Comparison of ENCODE assay signal across 8 cellular contexts in the genomic region with DNA sequence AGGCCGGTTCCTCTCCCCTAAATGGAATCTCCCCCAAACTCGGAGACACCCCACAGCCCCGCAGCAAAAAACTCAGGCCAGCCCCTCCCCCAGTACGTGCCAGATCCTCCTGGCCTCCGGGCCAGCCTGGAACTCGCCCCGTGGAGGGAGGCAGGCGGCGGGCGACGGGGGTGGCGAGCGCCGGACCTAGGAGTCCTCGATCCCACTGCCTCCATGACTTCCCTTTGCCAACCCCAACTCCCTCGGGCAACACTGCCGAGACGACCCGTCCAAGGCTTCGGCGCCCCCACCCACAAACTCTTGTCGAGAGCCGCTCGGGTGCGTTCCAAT. TPM values are rescaled to one million over a fixed set of nuclear protein-coding genes. Genes with fewer than 3 reads are reported as not detected.
DNase-seq lines count a peak whose midpoint lies in the region; ATAC-seq, FAIRE-seq and TF ChIP-seq lines count a peak whose summit lies in the region.

No MANE protein-coding gene starts in this region.

- TF ChIP-seq EP300 in A549 (IDR thresholded peaks at IDR 0.05) = no peak

- no peak for DNase-seq in A549 (ENCODE audit: low read depth in 1 of 2, low spot score in 1 of 2)
- DNase-seq in HL-60 (ENCODE audit: low read depth in 1 of 2, low spot score in 1 of 2) = no peak
- no peak for DNase-seq in colonic mucosa
- no peak for DNase-seq in germinal center (ENCODE audit: low spot score)
- no peak for DNase-seq in COLO829 (ENCODE audit: low spot score)
- no peak for DNase-seq in GM19239 (ENCODE audit: insufficient read length, low spot score)

- peak overlapping the region; percentile 97 to 99 for H3K27ac ChIP-seq in A549
- H3K27ac ChIP-seq in HL-60 (replicated peaks) = no peak overlapping the region
- H3K27ac ChIP-seq in colonic mucosa = peak overlapping the region; percentile 65
- peak overlapping the region; percentile 67 for H3K27ac ChIP-seq in muscle layer of duodenum (ENCODE audit: low read length)

- TF ChIP-seq CTCF in A549 (IDR thresholded peaks at IDR 0.05) (no peak), HL-60 (IDR thresholded peaks at IDR 0.05; ENCODE audit: insufficient read depth, low read length) (no peak), colonic mucosa (IDR thresholded peaks at IDR 0.05) (no peak)

- POLR2A ChIA-PET in A549 (lab: Yijun Ruan, JAX) = interaction anchor here (1.1 to 1.3 kb wide), 2 partner anchors 8 to 79 kb away, joined by 3 to 7 read pairs; no protein-coding TSS in a partner anchor

- H3K4me1 ChIP-seq in A549 = peaks cover 23% of the 10 kb centered on the region
- H3K4me1 ChIP-seq in colonic mucosa = peaks cover 5% of the 10 kb centered on the region
- peaks cover 3 to 23% of the 10 kb centered on the region in 2 donors for H3K4me1 ChIP-seq in muscle layer of duodenum (ENCODE audit: control insufficient read depth in 1 of 2, insufficient read depth in 2 of 2, low read length in 2 of 2)

- H3K9me3 ChIP-seq in A549 (no peaks in the 10 kb centered on the region), colonic mucosa (no peaks in the 10 kb centered on the region), muscle layer of duodenum (ENCODE audit: control insufficient read depth in 1 of 2, low read length in 2 of 2) (no peaks in the 10 kb centered on the region)

- no peak for TF ChIP-seq RAD21 in A549 (conservative IDR thresholded peaks at IDR 0.05 in 1 of 2, IDR thresholded peaks at IDR 0.05 in 1 of 2)

- peaks cover 27% of the 10 kb centered on the region for H3K27me3 ChIP-seq in HL-60 (ENCODE audit: insufficient read depth, poor library complexity, severe bottlenecking)
- H3K27me3 ChIP-seq in colonic mucosa = no peaks in the 10 kb centered on the region
- H3K27me3 ChIP-seq in muscle layer of duodenum (ENCODE audit: low read depth, low read length) = no peaks in the 10 kb centered on the region

- 8% methylated on average over 7 of the region's 25 CpGs for WGBS in A549 (ENCODE audit: missing lambda C conversion rate)

- ATAC-seq in A549 (peak; percentile 42 to 49; a peak in 5 of 6 replicates), HG03565 (IDR thresholded peaks at IDR 0.05; ENCODE audit: unreplicated experiment) (no peak)

- FAIRE-seq in A549 (lab: Jason Lieb, UNC) (no peak), GM19239 (lab: Jason Lieb, UNC) (no peak)

- no peak for TF ChIP-seq POLR2A in A549 (IDR thresholded peaks at IDR 0.05; ENCODE audit: low read length)

- H3K4me2 ChIP-seq in A549 = peak overlapping the region; percentile 93

- CTCF ChIA-PET in A549 (lab: Yijun Ruan, JAX) = interaction anchor here (2.3 to 18.3 kb wide), 2 partner anchors 8 to 24 kb away, joined by 6 to 225 read pairs; partner anchors contain the start of gene CACNB3

- H3K36me3 ChIP-seq in colonic mucosa (no peaks in the 10 kb centered on the region), muscle layer of duodenum (ENCODE audit: control insufficient read depth in 1 of 2, insufficient read depth in 2 of 2, low read length in 2 of 2) (no peaks in the 10 kb centered on the region)

- intact Hi-C loops in colonic mucosa (cut with DNase I) = no loop called here

- H3K4me3 ChIP-seq in A549 = peak overlapping the region; percentile 97
- H3K4me3 ChIP-seq in HL-60 (replicated peaks; ENCODE audit: insufficient read depth, low read length) = 0 out of 2 replicates have a peak overlapping the region, but pooled peaks have one; percentile 31
- H3K4me3 ChIP-seq in colonic mucosa = peak overlapping the region; percentile 75
- peak overlapping the region; percentile 78 to 88 for H3K4me3 ChIP-seq in muscle layer of duodenum (ENCODE audit: low read depth in 1 of 2, low read length in 2 of 2)

- H3K9ac ChIP-seq in colonic mucosa (ENCODE audit: low read depth in 2 of 2, low read length in 2 of 2) = peak overlapping the region; percentile 92 to 94

TF ChIP-seq in A549, 52 proteins besides CTCF, POLR2A, EP300 and RAD21:
- TF ChIP-seq RFX5 (IDR thresholded peaks at IDR 0.05) (no peak), GATA3 (IDR thresholded peaks at IDR 0.05; ENCODE audit: borderline replicate concordance) (no peak), MYC (IDR thresholded peaks at IDR 0.05; ENCODE audit: borderline replicate concordance, low read length) (no peak), RNF2 (IDR thresholded peaks at IDR 0.05; ENCODE audit: borderline replicate concordance, low read depth) (no peak), ZC3H11A (IDR thresholded peaks at IDR 0.05) (no peak), NPAS2 (CRISPR knock-in tag; IDR thresholded peaks at IDR 0.05; ENCODE audit: borderline replicate concordance) (no peak), NFE2L2 (conservative IDR thresholded peaks at IDR 0.05; ENCODE audit: low read length) (no peak), HMGXB4 (CRISPR knock-in tag; IDR thresholded peaks at IDR 0.05; ENCODE audit: borderline replicate concordance) (no peak), EHMT2 (IDR thresholded peaks at IDR 0.05; ENCODE audit: low read depth) (no peak), FOXS1 (CRISPR knock-in tag; IDR thresholded peaks at IDR 0.05) (no peak), ZNF302 (CRISPR knock-in tag; IDR thresholded peaks at IDR 0.05) (no peak), KDM5A (IDR thresholded peaks at IDR 0.05) (no peak), RARB (CRISPR knock-in tag; IDR thresholded peaks at IDR 0.05) (no peak), CBX8 (IDR thresholded peaks at IDR 0.05) (no peak), ESRRA (IDR thresholded peaks at IDR 0.05; ENCODE audit: borderline replicate concordance, low read length) (no peak), TP53 (CRISPR knock-in tag; IDR thresholded peaks at IDR 0.05) (no peak), TFCP2L1 (CRISPR knock-in tag; IDR thresholded peaks at IDR 0.05) (no peak), HEYL (CRISPR knock-in tag; IDR thresholded peaks at IDR 0.05) (no peak)
- TF ChIP-seq, protein P1, sequence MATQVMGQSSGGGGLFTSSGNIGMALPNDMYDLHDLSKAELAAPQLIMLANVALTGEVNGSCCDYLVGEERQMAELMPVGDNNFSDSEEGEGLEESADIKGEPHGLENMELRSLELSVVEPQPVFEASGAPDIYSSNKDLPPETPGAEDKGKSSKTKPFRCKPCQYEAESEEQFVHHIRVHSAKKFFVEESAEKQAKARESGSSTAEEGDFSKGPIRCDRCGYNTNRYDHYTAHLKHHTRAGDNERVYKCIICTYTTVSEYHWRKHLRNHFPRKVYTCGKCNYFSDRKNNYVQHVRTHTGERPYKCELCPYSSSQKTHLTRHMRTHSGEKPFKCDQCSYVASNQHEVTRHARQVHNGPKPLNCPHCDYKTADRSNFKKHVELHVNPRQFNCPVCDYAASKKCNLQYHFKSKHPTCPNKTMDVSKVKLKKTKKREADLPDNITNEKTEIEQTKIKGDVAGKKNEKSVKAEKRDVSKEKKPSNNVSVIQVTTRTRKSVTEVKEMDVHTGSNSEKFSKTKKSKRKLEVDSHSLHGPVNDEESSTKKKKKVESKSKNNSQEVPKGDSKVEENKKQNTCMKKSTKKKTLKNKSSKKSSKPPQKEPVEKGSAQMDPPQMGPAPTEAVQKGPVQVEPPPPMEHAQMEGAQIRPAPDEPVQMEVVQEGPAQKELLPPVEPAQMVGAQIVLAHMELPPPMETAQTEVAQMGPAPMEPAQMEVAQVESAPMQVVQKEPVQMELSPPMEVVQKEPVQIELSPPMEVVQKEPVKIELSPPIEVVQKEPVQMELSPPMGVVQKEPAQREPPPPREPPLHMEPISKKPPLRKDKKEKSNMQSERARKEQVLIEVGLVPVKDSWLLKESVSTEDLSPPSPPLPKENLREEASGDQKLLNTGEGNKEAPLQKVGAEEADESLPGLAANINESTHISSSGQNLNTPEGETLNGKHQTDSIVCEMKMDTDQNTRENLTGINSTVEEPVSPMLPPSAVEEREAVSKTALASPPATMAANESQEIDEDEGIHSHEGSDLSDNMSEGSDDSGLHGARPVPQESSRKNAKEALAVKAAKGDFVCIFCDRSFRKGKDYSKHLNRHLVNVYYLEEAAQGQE (IDR thresholded peaks at IDR 0.05) = no peak

RNA-seq across cellular contexts. Expression of gene ADCY6, which starts 0.4 kb away (rescaled TPM):
- 16.3 and 20.9 TPM in 2 replicates for polyA plus RNA-seq in A549 (2011; rRNA removed)
- polyA plus RNA-seq in A549 (2012; cell fraction: cytosol; rRNA removed) = 15.4 and 20.4 TPM in 2 replicates
- polyA plus RNA-seq in A549 (2012; cell fraction: nucleus; rRNA removed) = 49.3 and 50.2 TPM in 2 replicates
- 18.2 to 20.8 TPM (median 19.8 TPM) in 3 replicates for polyA plus RNA-seq in A549 (2017; fragmentation: RNase III; extraction: RNeasy Plus Mini Kit Qiagen cat#74134 plus additional on column Dnase treatment)
- 27.1 and 33.7 TPM in 2 replicates for polyA minus RNA-seq in A549 (2011; rRNA and poly(A)+ RNA removed)
- 100 to 1,000 TPM in 1 of 2 donors, 10 to 100 TPM in 1; 84.7 to 121 TPM for total RNA-seq in colonic mucosa

RNA-seq across cellular contexts. Expression of gene CACNB3, which starts 29.8 kb away (rescaled TPM):
- 12.9 and 15.4 TPM in 2 replicates for polyA plus RNA-seq in A549 (2011; rRNA removed)
- 15.7 and 22.0 TPM in 2 replicates for polyA plus RNA-seq in A549 (2012; cell fraction: cytosol; rRNA removed)
- 46.7 and 47.9 TPM in 2 replicates for polyA plus RNA-seq in A549 (2012; cell fraction: nucleus; rRNA removed)
- polyA plus RNA-seq in A549 (2017; fragmentation: RNase III; extraction: RNeasy Plus Mini Kit Qiagen cat#74134 plus additional on column Dnase treatment) = 17.2 to 25.8 TPM (median 23.9 TPM) in 3 replicates
- 20.3 and 25.5 TPM in 2 replicates for polyA minus RNA-seq in A549 (2011; rRNA and poly(A)+ RNA removed)
- total RNA-seq in colonic mucosa = 10 to 100 TPM; 23.4 to 54.5 TPM

Comparison
In these comparisons a context has a peak if more than half of its experiments do, and no peak if none do; other contexts are left out.
1. H3K4me3 ChIP-seq: peak in every context shown above with its lines; median percentile 97 in A549; 83 in muscle layer of duodenum; 75 in colonic mucosa; 31 in HL-60.